ENCODE assay signal across 8 cellular contexts in genomic region chr14:95452176-95452889, GRCh38.
A peak's percentile ranks its signal among the peaks of the same experiment; 100 is the strongest.
DNase-seq lines count a peak whose midpoint lies in the region; ATAC-seq, FAIRE-seq and TF ChIP-seq lines count a peak whose summit lies in the region.

No MANE protein-coding gene starts in this region.

- no peaks in the 10 kb centered on the region for H3K4me1 ChIP-seq in keratinocyte (ENCODE audit: control insufficient read depth, extremely low read depth, insufficient read depth, low read length)

- H3K36me3 ChIP-seq in SU-DHL-6 (ENCODE audit: low read length): no peaks in the 10 kb centered on the region
- no peaks in the 10 kb centered on the region for H3K36me3 ChIP-seq in keratinocyte (ENCODE audit: control insufficient read depth in 2 of 2, extremely low read depth in 1 of 2, insufficient read depth in 2 of 2, low read length in 2 of 2)

- no peaks in the 10 kb centered on the region for H4K20me1 ChIP-seq in SU-DHL-6 (ENCODE audit: low read depth, low read length)
- H4K20me1 ChIP-seq in keratinocyte (ENCODE audit: control insufficient read depth, extremely low read depth, insufficient read depth, low read length): no peaks in the 10 kb centered on the region

- H3K4me3 ChIP-seq in SU-DHL-6 (ENCODE audit: insufficient read depth, low read length, poor library complexity, severe bottlenecking) (no peak overlapping the region), keratinocyte (ENCODE audit: control insufficient read depth in 2 of 3, extremely low read depth in 1 of 3, insufficient read depth in 2 of 3, low read depth in 1 of 3, low read length in 3 of 3) (no peak overlapping the region)

- dilution Hi-C loops in keratinocyte (cut with MboI; ENCODE audit: extremely low pct_ligation_motif_present, low sequenced_read_pairs): no loop called here

- in situ Hi-C loops in GM13976 (cut with MboI; ENCODE audit: low sequenced_read_pairs, unreplicated experiment): no loop called here

- TF ChIP-seq CTCF in GM13976 (IDR thresholded peaks at IDR 0.05; ENCODE audit: borderline replicate concordance, control extremely low read depth, extremely low read depth, insufficient read depth, missing control alignments): peak; percentile 17
- TF ChIP-seq CTCF in SU-DHL-6 (IDR thresholded peaks at IDR 0.05; ENCODE audit: insufficient read depth, low read length, poor library complexity, severe bottlenecking): peak; percentile 46
- peak; percentile 47 to 57 (median 52) for TF ChIP-seq CTCF in keratinocyte (optimal IDR thresholded peaks at IDR 0.05 in 1 of 3, IDR thresholded peaks at IDR 0.05 in 1 of 3, conservative IDR thresholded peaks at IDR 0.05 in 1 of 3; ENCODE audit: extremely low read depth in 1 of 3, insufficient read depth in 2 of 3, low read length in 3 of 3)

- H2AFZ ChIP-seq in SU-DHL-6 (ENCODE audit: low read depth, low read length, severe bottlenecking): no peak overlapping the region
- no peak overlapping the region for H2AFZ ChIP-seq in keratinocyte (ENCODE audit: control insufficient read depth, low read length)

- H3K79me2 ChIP-seq in SU-DHL-6 (ENCODE audit: insufficient read depth, low read length): no peaks in the 10 kb centered on the region
- no peaks in the 10 kb centered on the region for H3K79me2 ChIP-seq in keratinocyte (ENCODE audit: control insufficient read depth, insufficient read depth, low read length)

- H3K27ac ChIP-seq in SU-DHL-6 (ENCODE audit: low read depth, low read length): no peak overlapping the region
- no peak overlapping the region for H3K27ac ChIP-seq in keratinocyte (ENCODE audit: control insufficient read depth, insufficient read depth, low read length)

- no peaks in the 10 kb centered on the region for H3K9me1 ChIP-seq in keratinocyte (ENCODE audit: control insufficient read depth, extremely low read depth, insufficient read depth, low read length)

- ATAC-seq in HG03025 (IDR thresholded peaks at IDR 0.05; ENCODE audit: low FRiP score, unreplicated experiment) (no peak), GM19463 (IDR thresholded peaks at IDR 0.05; ENCODE audit: unreplicated experiment) (no peak), HG03108 (IDR thresholded peaks at IDR 0.05; ENCODE audit: unreplicated experiment) (no peak)

- FAIRE-seq in keratinocyte (lab: Jason Lieb, UNC): no peak

- no peaks in the 10 kb centered on the region for H3K9me3 ChIP-seq in SU-DHL-6 (ENCODE audit: insufficient read depth, low read length)
- no peaks in the 10 kb centered on the region for H3K9me3 ChIP-seq in keratinocyte (ENCODE audit: control insufficient read depth, low read depth, low read length)

- H3K4me2 ChIP-seq in SU-DHL-6 (ENCODE audit: low read depth, low read length, poor library complexity, severe bottlenecking) (no peak overlapping the region), keratinocyte (ENCODE audit: control insufficient read depth, extremely low read depth, insufficient read depth, low read depth, low read length) (no peak overlapping the region)

- H3F3A ChIP-seq in SU-DHL-6 (ENCODE audit: insufficient read depth): no peaks in the 10 kb centered on the region

- H3K9me2 ChIP-seq in SU-DHL-6 (replicated peaks; ENCODE audit: insufficient read depth, low read length): no peaks in the 10 kb centered on the region

- no peak overlapping the region for H3K9ac ChIP-seq in SU-DHL-6 (ENCODE audit: low read length)
- H3K9ac ChIP-seq in keratinocyte (ENCODE audit: control insufficient read depth, extremely low read depth, insufficient read depth, low read length): no peak overlapping the region

- peak; percentile 41 for DNase-seq in AG08396 (ENCODE audit: low spot score)
- peak; percentile 60 for DNase-seq in GM13976 (ENCODE audit: low spot score)
- DNase-seq in keratinocyte (ENCODE audit: low read depth, low spot score): no peak
- DNase-seq in HK-2 (ENCODE audit: unreplicated experiment): no peak

- H3K27me3 ChIP-seq in SU-DHL-6 (ENCODE audit: low read length) (no peaks in the 10 kb centered on the region), keratinocyte (ENCODE audit: control insufficient read depth, extremely low read depth, insufficient read depth, low read length) (no peaks in the 10 kb centered on the region)

Comparison
In these comparisons a context has a peak if more than half of its experiments do, and no peak if none do; other contexts are left out.
1. DNase-seq: peak in AG08396 (single experiment) and GM13976 (single experiment); none in keratinocyte (single experiment) and HK-2 (single experiment).
2. Peak in every context shown above with its lines, with median percentiles within 50 percentile points of each other: CTCF ChIP-seq.